Comparison of ENCODE assay signal across 7 cellular contexts in the genomic region with DNA sequence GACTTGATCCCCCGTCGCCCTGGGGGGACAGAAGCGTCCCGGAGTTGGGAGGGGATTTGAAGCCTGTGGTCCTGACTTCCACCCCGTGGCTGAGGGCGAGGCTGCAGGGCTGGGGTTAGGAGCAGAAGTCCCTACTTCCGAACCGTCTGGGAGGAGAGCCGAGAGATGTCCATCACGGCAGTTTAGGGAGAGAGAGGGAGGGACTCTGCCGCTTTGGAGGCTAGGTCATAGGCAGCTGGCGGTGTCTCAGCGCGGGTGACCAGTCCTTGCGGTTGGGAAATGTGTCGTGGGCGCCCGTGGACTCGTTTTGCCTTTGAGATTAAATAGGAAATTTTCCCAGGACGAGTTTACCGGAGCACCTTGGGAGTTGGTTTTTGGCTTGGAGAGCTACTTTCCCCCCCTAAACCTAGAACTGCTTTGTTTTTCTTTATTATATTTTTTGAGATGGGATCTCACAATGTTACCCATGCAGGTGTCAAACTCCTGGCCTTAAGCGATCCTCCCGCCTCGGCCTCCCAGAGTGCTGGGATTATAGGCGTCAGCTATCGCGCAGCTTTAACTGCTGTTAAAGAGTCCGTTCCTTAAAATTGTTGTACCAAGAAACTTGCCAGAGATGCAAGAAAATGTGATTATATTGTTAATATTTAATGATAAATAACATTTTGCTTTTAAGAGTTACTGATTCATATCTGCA. TPM values are rescaled to one million over a fixed set of nuclear protein-coding genes. Genes with fewer than 3 reads are reported as not detected.
DNase-seq lines count a peak whose midpoint lies in the region; ATAC-seq and TF ChIP-seq lines count a peak whose summit lies in the region.
"Not testable (repeated sequence)": the region's sequence is repeated elsewhere in the genome, so short reads cannot be mapped to it uniquely, and the experiment has no call there.

No MANE protein-coding gene starts in this region.

- CTCF ChIA-PET in activated CD8-positive, alpha-beta T cell treated with anti-CD3 and anti-CD28 coated beads for 36 hours (lab: Charles Lee) = interaction anchor here (0.7 to 1.5 kb wide), 2 partner anchors 97 to 98 kb away, joined by 3 to 4 read pairs; no protein-coding TSS in a partner anchor

- POLR2A ChIA-PET in activated CD8-positive, alpha-beta T cell treated with anti-CD3 and anti-CD28 coated beads for 36 hours (lab: Charles Lee) = interaction anchor here (1.0 to 1.6 kb wide), 10 partner anchors 9 to 190 kb away, joined by 3 to 6 read pairs (median 4); a partner anchor contains a TSS

- peak overlapping the region; percentile 97 for H3K4me3 Mint-ChIP-seq in activated CD8-positive, alpha-beta T cell treated with anti-CD3 and anti-CD28 coated beads for 36 hours
- peak overlapping the region; percentile 94 for H3K4me3 Mint-ChIP-seq in osteocyte (ENCODE audit: unreplicated experiment)

- peak; percentile 32 to 63 for DNase-seq in NCI-H526 (lab: John Stamatoyannopoulos, UW)
- DNase-seq in activated CD8-positive, alpha-beta T cell treated with anti-CD3 and anti-CD28 coated beads for 36 hours = peak; percentile 27
- peak; percentile 54 for DNase-seq in dermis blood vessel endothelial cell
- not testable (repeated sequence) for DNase-seq in osteocyte (ENCODE audit: extremely low spot score, unreplicated experiment)

- peak; percentile 10 for ATAC-seq in HG02885 (IDR thresholded peaks at IDR 0.05; ENCODE audit: poor library complexity, unreplicated experiment)
- ATAC-seq in activated CD8-positive, alpha-beta T cell treated with anti-CD3 and anti-CD28 coated beads for 36 hours = not testable (repeated sequence)

- H3K36me3 Mint-ChIP-seq in activated CD8-positive, alpha-beta T cell treated with anti-CD3 and anti-CD28 coated beads for 36 hours (ENCODE audit: low read depth); osteocyte (ENCODE audit: unreplicated experiment): not testable (repeated sequence)

- H3K9me3 Mint-ChIP-seq in activated CD8-positive, alpha-beta T cell treated with anti-CD3 and anti-CD28 coated beads for 36 hours; osteocyte (ENCODE audit: unreplicated experiment): not testable (repeated sequence)

- not testable (repeated sequence) for H3K27me3 Mint-ChIP-seq in activated CD8-positive, alpha-beta T cell treated with anti-CD3 and anti-CD28 coated beads for 36 hours; osteocyte (ENCODE audit: unreplicated experiment)

- H3K27ac Mint-ChIP-seq in activated CD8-positive, alpha-beta T cell treated with anti-CD3 and anti-CD28 coated beads for 36 hours = peak overlapping the region; percentile 86
- H3K27ac Mint-ChIP-seq in osteocyte (ENCODE audit: unreplicated experiment) = peak overlapping the region; percentile 98

- H3K4me3 ChIP-seq in GM12875 (ENCODE audit: low read depth, low read length) (peak overlapping the region; percentile 88), iPS-18c (ENCODE audit: insufficient read depth, low read depth, low read length) (peak overlapping the region; percentile 95)

- intact Hi-C loops in activated CD8-positive, alpha-beta T cell treated with anti-CD3 and anti-CD28 coated beads for 36 hours (cut with micrococcal nuclease) = not testable (repeated sequence)

- 0 out of 2 replicates have a peak, but pooled peaks have one; percentile 5 for TF ChIP-seq CTCF in GM12875 (IDR thresholded peaks at IDR 0.05; ENCODE audit: borderline replicate concordance, insufficient read depth, low read depth, low read length)
- not testable (repeated sequence) for TF ChIP-seq CTCF in activated CD8-positive, alpha-beta T cell treated with anti-CD3 and anti-CD28 coated beads for 36 hours (IDR thresholded peaks at IDR 0.05); osteocyte (IDR thresholded peaks at IDR 0.05)

- not testable (repeated sequence) for H3K9me3 ChIP-seq in iPS-18c (ENCODE audit: control insufficient read depth, insufficient read depth, low read length)

- peaks cover 19% of the 10 kb centered on the region for H3K4me1 Mint-ChIP-seq in activated CD8-positive, alpha-beta T cell treated with anti-CD3 and anti-CD28 coated beads for 36 hours (ENCODE audit: low read depth)
- H3K4me1 Mint-ChIP-seq in osteocyte (ENCODE audit: unreplicated experiment) = peaks cover 20% of the 10 kb centered on the region

RNA-seq across cellular contexts. Expression of a gene that starts 26.6 kb away (rescaled TPM):
- total RNA-seq in activated CD8-positive, alpha-beta T cell treated with anti-CD3 and anti-CD28 coated beads for 36 hours = 1 to 10 TPM; 4.8 to 5.4 TPM
- total RNA-seq in dermis blood vessel endothelial cell (6.2 and 6.5 TPM in 2 replicates), osteocyte (16.5 and 17.2 TPM in 2 replicates)
